12 cellular contexts compared by ENCODE assay signal in the genomic region with DNA sequence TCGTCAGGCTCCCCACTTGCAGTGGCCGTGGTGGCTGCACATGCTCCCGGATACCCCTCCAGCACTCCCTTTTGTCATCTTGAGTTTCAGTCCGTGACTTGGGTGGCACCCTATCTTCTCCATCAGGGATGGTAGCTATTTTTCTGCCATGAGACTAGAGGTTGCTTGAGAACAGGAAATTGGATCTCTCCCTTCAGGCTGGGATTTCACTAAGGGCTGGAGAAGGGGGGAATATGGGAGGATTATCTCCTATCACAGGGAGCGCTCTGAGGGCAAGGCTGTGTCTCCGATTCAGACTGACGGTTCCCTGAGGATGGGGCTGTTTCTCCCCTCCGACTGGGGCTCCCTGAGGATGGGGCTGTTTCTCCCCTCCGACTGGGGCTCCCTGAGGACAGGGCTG.
DNase-seq lines count a peak whose midpoint lies in the region; ATAC-seq, FAIRE-seq and TF ChIP-seq lines count a peak whose summit lies in the region.
"Had no signal": no experiment of that assay in that cellular context is flagged by ENCODE, and none has a peak within 500 bp of the region (broad histone marks: within the 10 kb centered on the region; RNA-seq: fewer than 3 reads in every experiment).

No MANE protein-coding gene starts in this region.

- intact Hi-C loops in heart left ventricle (cut with DNase I) = loop anchor here in 6 of 10 donors (2.0 to 5.0 kb wide), 6 partner anchors 58 to 233 kb away; a partner anchor contains a TSS
- intact Hi-C loops in Right ventricle myocardium inferior (cut with DNase I) = loop anchor here (5.0 kb wide), 1 partner anchor 232 kb away; a partner anchor contains a TSS
- intact Hi-C loops in kidney (cut with DNase I) = no loop called here
- intact Hi-C loops in uterus (cut with DNase I; ENCODE audit: low total_unique reads) = loop anchor here (10.0 kb wide), 1 partner anchor 229 kb away; a partner anchor contains a TSS

- ATAC-seq in heart left ventricle (no peak), Right ventricle myocardium inferior (no peak), GM19397 (IDR thresholded peaks at IDR 0.05; ENCODE audit: unreplicated experiment) (no peak)
- no peak for ATAC-seq in activated T-helper 17 cell treated with anti-CD3 and anti-CD28 coated beads, Interleukin-2, amount 50 U/mL, for 72 hours (replicated peaks)
- ATAC-seq: activated CD4-positive, CD25-positive, alpha-beta regulatory T cell treated with anti-CD3 and anti-CD28 coated beads, Interleukin-2, amount 50 U/mL, for 24 hours had no signal

- no peak for TF ChIP-seq CTCF in heart left ventricle (IDR thresholded peaks at IDR 0.05)
- TF ChIP-seq CTCF in kidney (IDR thresholded peaks at IDR 0.05; ENCODE audit: borderline replicate concordance, extremely low read depth, insufficient read depth) = no peak
- no peak for TF ChIP-seq CTCF in uterus (IDR thresholded peaks at IDR 0.05)

- peak overlapping the region; percentile 60 for H3K4me3 Mint-ChIP-seq in activated T-helper 17 cell treated with anti-CD3 and anti-CD28 coated beads, Interleukin-2, amount 50 U/mL, for 72 hours
- H3K4me3 Mint-ChIP-seq: activated naive CD8-positive, alpha-beta T cell treated with anti-CD3 and anti-CD28 coated beads, Interleukin-2, amount 10 ng/mL, durations not matched to agents 7 days and 5 days had no signal

- no peaks in the 10 kb centered on the region for H3K36me3 ChIP-seq in heart left ventricle
- no peaks in the 10 kb centered on the region for H3K36me3 ChIP-seq in kidney (ENCODE audit: control insufficient read depth in 1 of 2, insufficient read depth in 2 of 2, low read length in 2 of 2)
- H3K36me3 ChIP-seq in uterus = no peaks in the 10 kb centered on the region
- H3K36me3 ChIP-seq: suprapubic skin had no signal

- no peak overlapping the region for H3K9ac ChIP-seq in kidney (ENCODE audit: low read length in 2 of 2)

- no peak overlapping the region for H3K27ac Mint-ChIP-seq in activated T-helper 17 cell treated with anti-CD3 and anti-CD28 coated beads, Interleukin-2, amount 50 U/mL, for 72 hours
- H3K27ac Mint-ChIP-seq: activated naive CD8-positive, alpha-beta T cell treated with anti-CD3 and anti-CD28 coated beads, Interleukin-2, amount 10 ng/mL, durations not matched to agents 7 days and 5 days had no signal

- no peaks in the 10 kb centered on the region for H3K4me1 Mint-ChIP-seq in activated T-helper 17 cell treated with anti-CD3 and anti-CD28 coated beads, Interleukin-2, amount 50 U/mL, for 72 hours

- DNase-seq in heart left ventricle (no peak), Right ventricle myocardium inferior (ENCODE audit: missing footprints) (no peak), kidney (no peak), uterus (no peak), anterior cingulate cortex (lab: John Stamatoyannopoulos, UW) (no peak), Ammon's horn (ENCODE audit: low spot score) (no peak)
- DNase-seq: activated naive CD8-positive, alpha-beta T cell treated with anti-CD3 and anti-CD28 coated beads, Interleukin-2, amount 10 ng/mL, durations not matched to agents 7 days and 5 days had no signal

- H3K9me3 Mint-ChIP-seq in activated T-helper 17 cell treated with anti-CD3 and anti-CD28 coated beads, Interleukin-2, amount 50 U/mL, for 72 hours = no peaks in the 10 kb centered on the region
- H3K9me3 Mint-ChIP-seq: activated naive CD8-positive, alpha-beta T cell treated with anti-CD3 and anti-CD28 coated beads, Interleukin-2, amount 10 ng/mL, durations not matched to agents 7 days and 5 days had no signal

- H3K4me3 ChIP-seq in heart left ventricle = no peak overlapping the region
- H3K4me3 ChIP-seq in kidney (ENCODE audit: low read length in 2 of 2) = no peak overlapping the region
- H3K4me3 ChIP-seq in uterus = no peak overlapping the region
- H3K4me3 ChIP-seq: suprapubic skin had no signal

- no peak for TF ChIP-seq POLR2A in heart left ventricle (IDR thresholded peaks at IDR 0.05)
- TF ChIP-seq POLR2A in uterus (IDR thresholded peaks at IDR 0.05) = no peak

- no peaks in the 10 kb centered on the region for H3K36me3 Mint-ChIP-seq in activated T-helper 17 cell treated with anti-CD3 and anti-CD28 coated beads, Interleukin-2, amount 50 U/mL, for 72 hours (ENCODE audit: low read depth)

- H3K27ac ChIP-seq in heart left ventricle = peak overlapping the region; percentile 58 to 97 (median 86)
- peak overlapping the region; percentile 14 to 23 for H3K27ac ChIP-seq in kidney (ENCODE audit: low read depth in 2 of 2, low read length in 2 of 2)
- peak overlapping the region; percentile 21 to 39 for H3K27ac ChIP-seq in uterus
- H3K27ac ChIP-seq: suprapubic skin had no signal

- peaks cover 0 to 53% (median 17%) of the 10 kb centered on the region in 12 donors for H3K4me1 ChIP-seq in heart left ventricle
- H3K4me1 ChIP-seq in kidney (ENCODE audit: control insufficient read depth in 1 of 2, insufficient read depth in 1 of 2, low read depth in 1 of 2, low read length in 2 of 2) = peaks cover 18 to 19% of the 10 kb centered on the region in 2 donors
- peaks cover 0 to 6% of the 10 kb centered on the region in 2 donors for H3K4me1 ChIP-seq in uterus

- FAIRE-seq in kidney (lab: Jason Lieb, UNC) = no peak
- FAIRE-seq: keratinocyte had no signal

- WGBS in heart left ventricle, 4 donors = 60 to 69% (median 63%) methylated on average over 5 to 9 of the region's 9 CpGs

- H3K9me3 ChIP-seq in heart left ventricle (no peaks in the 10 kb centered on the region), kidney (ENCODE audit: control insufficient read depth in 1 of 2, low read length in 2 of 2) (no peaks in the 10 kb centered on the region), uterus (no peaks in the 10 kb centered on the region)
- H3K9me3 ChIP-seq: suprapubic skin had no signal

- H3K27me3 ChIP-seq in heart left ventricle (peaks cover 0 to 37% (median 17%) of the 10 kb centered on the region in 9 donors), uterus (no peaks in the 10 kb centered on the region)

- peaks cover 30% of the 10 kb centered on the region for H3K27me3 Mint-ChIP-seq in activated T-helper 17 cell treated with anti-CD3 and anti-CD28 coated beads, Interleukin-2, amount 50 U/mL, for 72 hours

Comparison
In these comparisons a context has a peak if more than half of its experiments do, and no peak if none do; other contexts are left out.
1. H3K27ac ChIP-seq: peak in every context shown above with its lines; median percentile 86 in heart left ventricle; 30 in uterus; 18 in kidney.